ENCODE assay signal across 8 cellular contexts in the genomic region with DNA sequence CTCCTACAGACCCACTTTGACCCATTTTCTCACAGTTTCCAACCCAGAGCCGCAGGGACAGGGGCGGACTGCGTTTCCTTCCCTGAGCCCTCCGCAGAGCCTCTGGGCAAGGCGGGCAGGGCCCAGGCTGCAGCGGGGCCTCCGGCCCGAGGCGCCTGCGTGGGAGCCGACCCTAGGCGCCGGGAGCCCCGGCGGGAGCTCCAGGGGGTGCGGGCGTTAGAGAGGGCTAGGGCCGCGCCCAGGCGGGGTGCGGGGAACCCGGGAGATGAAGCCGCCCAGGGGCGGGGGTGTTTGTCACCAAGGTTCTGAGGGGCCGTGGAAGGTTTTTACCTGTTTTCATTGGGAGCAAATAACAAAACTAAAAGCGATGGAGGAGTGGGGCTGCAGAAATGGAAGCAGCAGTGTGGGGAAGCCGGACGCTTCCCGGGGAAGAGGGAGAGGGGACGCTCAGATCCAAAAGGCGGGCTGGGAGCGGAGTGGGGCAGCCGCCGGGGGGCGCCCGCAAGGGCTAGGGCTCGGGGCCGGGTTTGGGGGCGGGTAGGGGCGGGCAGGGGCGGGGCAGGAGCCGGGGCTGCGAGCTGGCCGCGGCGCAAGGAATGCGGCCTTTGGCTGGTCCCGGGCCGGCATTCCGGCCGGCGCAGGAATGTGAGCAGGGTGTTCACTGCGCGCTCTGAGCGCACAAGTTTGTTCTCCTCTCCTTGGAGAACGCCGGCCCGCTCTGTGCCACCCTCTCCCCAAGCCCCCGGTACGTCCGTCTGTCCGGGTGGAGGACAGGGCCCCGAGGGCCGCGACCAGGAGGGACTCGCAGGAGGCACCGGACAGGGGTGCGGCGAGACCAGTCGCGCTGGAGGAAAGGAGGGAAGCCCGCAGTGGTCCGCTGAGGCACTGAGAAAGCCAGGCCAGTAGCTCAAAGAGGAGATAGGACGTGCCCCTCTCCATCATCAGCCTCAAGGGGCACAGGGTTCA.
DNase-seq lines count a peak whose midpoint lies in the region; ATAC-seq, FAIRE-seq and TF ChIP-seq lines count a peak whose summit lies in the region.

No MANE protein-coding gene starts in this region.

- no peak for FAIRE-seq in small intestine (lab: Jason Lieb, UNC)

- peak overlapping the region; percentile 52 for H3K4me3 ChIP-seq in brain microvascular endothelial cell (ENCODE audit: low read depth, low read length)
- H3K4me3 ChIP-seq in small intestine (ENCODE audit: low read depth in 1 of 2, low read length in 2 of 2) = peak overlapping the region in 1 of 2 donors; percentile 37

- TF ChIP-seq CTCF in brain microvascular endothelial cell (IDR thresholded peaks at IDR 0.05; ENCODE audit: low read depth, low read length, missing control alignments) = peak; percentile 56

- 19 to 32% (median 21%) methylated on average over 44 to 74 of the region's 74 CpGs for WGBS in small intestine, 3 donors

- peaks cover 5 to 7% of the 10 kb centered on the region in 2 donors for H3K4me1 ChIP-seq in small intestine (ENCODE audit: control insufficient read depth in 2 of 2, insufficient read depth in 1 of 2, low read depth in 1 of 2, low read length in 1 of 2)

- peak overlapping the region; percentile 84 for H3K27ac ChIP-seq in brain microvascular endothelial cell
- H3K27ac ChIP-seq in small intestine (ENCODE audit: low read depth in 1 of 2, low read length in 1 of 2) = peak overlapping the region in 1 of 2 donors; percentile 85

- no peak for DNase-seq in brain microvascular endothelial cell
- peak; percentile 92 for DNase-seq in iPS-NIHi11 (ENCODE audit: low spot score)
- DNase-seq in small intestine = peak; percentile 54
- DNase-seq in GF-D8 (lab: John Stamatoyannopoulos, UW) = no peak
- no peak for DNase-seq in inferior parietal cortex (ENCODE audit: extremely low spot score)
- DNase-seq in NCI-H1417 (lab: John Stamatoyannopoulos, UW) = no peak

- peak; percentile 23 for ATAC-seq in HG02588 (IDR thresholded peaks at IDR 0.05; ENCODE audit: unreplicated experiment)
- no peak for ATAC-seq in SK-N-SH treated with all-trans-retinoic acid at 6 μM for 48 hours

- no peaks in the 10 kb centered on the region for H3K9me3 ChIP-seq in small intestine (ENCODE audit: control insufficient read depth, low read depth)

- no peaks in the 10 kb centered on the region for H3K36me3 ChIP-seq in brain microvascular endothelial cell (replicated peaks)
- H3K36me3 ChIP-seq in small intestine (ENCODE audit: control insufficient read depth in 2 of 2, insufficient read depth in 2 of 2, low read length in 2 of 2) = no peaks in the 10 kb centered on the region

- H3K27me3 ChIP-seq in brain microvascular endothelial cell (replicated peaks) (no peaks in the 10 kb centered on the region), small intestine (ENCODE audit: control insufficient read depth in 2 of 2, insufficient read depth in 2 of 2, low read length in 2 of 2) (no peaks in the 10 kb centered on the region)

- in situ Hi-C loops in brain microvascular endothelial cell (cut with HindIII; ENCODE audit: low pct_ligation_motif_present, low sequenced_read_pairs) = no loop called here

TF ChIP-seq in SK-N-SH treated with all-trans-retinoic acid at 6 μM for 48 hours, 23 proteins besides CTCF, POLR2A, EP300 and RAD21:
- TF ChIP-seq, protein P1, sequence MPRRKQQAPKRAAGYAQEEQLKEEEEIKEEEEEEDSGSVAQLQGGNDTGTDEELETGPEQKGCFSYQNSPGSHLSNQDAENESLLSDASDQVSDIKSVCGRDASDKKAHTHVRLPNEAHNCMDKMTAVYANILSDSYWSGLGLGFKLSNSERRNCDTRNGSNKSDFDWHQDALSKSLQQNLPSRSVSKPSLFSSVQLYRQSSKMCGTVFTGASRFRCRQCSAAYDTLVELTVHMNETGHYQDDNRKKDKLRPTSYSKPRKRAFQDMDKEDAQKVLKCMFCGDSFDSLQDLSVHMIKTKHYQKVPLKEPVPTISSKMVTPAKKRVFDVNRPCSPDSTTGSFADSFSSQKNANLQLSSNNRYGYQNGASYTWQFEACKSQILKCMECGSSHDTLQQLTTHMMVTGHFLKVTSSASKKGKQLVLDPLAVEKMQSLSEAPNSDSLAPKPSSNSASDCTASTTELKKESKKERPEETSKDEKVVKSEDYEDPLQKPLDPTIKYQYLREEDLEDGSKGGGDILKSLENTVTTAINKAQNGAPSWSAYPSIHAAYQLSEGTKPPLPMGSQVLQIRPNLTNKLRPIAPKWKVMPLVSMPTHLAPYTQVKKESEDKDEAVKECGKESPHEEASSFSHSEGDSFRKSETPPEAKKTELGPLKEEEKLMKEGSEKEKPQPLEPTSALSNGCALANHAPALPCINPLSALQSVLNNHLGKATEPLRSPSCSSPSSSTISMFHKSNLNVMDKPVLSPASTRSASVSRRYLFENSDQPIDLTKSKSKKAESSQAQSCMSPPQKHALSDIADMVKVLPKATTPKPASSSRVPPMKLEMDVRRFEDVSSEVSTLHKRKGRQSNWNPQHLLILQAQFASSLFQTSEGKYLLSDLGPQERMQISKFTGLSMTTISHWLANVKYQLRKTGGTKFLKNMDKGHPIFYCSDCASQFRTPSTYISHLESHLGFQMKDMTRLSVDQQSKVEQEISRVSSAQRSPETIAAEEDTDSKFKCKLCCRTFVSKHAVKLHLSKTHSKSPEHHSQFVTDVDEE (CRISPR knock-in tag; IDR thresholded peaks at IDR 0.05) = no peak
- no peak for TF ChIP-seq PPARA (CRISPR knock-in tag; IDR thresholded peaks at IDR 0.05; ENCODE audit: borderline replicate concordance)
- TF ChIP-seq ESRRG (CRISPR knock-in tag; IDR thresholded peaks at IDR 0.05) = no peak
- no peak for TF ChIP-seq GLIS3 (CRISPR knock-in tag; IDR thresholded peaks at IDR 0.05)
- no peak for TF ChIP-seq ZC3H10 (CRISPR knock-in tag; IDR thresholded peaks at IDR 0.05)
- TF ChIP-seq ISL1 (CRISPR knock-in tag; IDR thresholded peaks at IDR 0.05) = no peak
- TF ChIP-seq ZFP3 (CRISPR knock-in tag; IDR thresholded peaks at IDR 0.05) = no peak
TF ChIP-seq in SK-N-SH treated with all-trans-retinoic acid at 6 μM for 48 hours: peak in this region for 0.

Comparison
In these comparisons a context has a peak if more than half of its experiments do, and no peak if none do; other contexts are left out.
1. DNase-seq: peak in iPS-NIHi11 (single experiment) and small intestine (single experiment); none in brain microvascular endothelial cell (single experiment), GF-D8 (single experiment), inferior parietal cortex (single experiment) and NCI-H1417 (0 of 3).